Comparison of ENCODE assay signal across 19 cellular contexts in genomic region chrX:72030431-72030830, GRCh38.
A peak's percentile ranks its signal among the peaks of the same experiment; 100 is the strongest.
DNase-seq lines count a peak whose midpoint lies in the region; ATAC-seq and TF ChIP-seq lines count a peak whose summit lies in the region.
"Had no signal": no experiment of that assay in that cellular context is flagged by ENCODE, and none has a peak within 500 bp of the region (broad histone marks: within the 10 kb centered on the region; RNA-seq: fewer than 3 reads in every experiment).

No MANE protein-coding gene starts in this region.

- H3K9ac ChIP-seq in parathyroid adenoma, result no peak overlapping the region
- H3K9ac ChIP-seq in MM.1S (ENCODE audit: low read length), result no peak overlapping the region
- H3K9ac ChIP-seq: BLaER1 had no signal

- H3K79me2 ChIP-seq in parathyroid adenoma (no peaks in the 10 kb centered on the region), MM.1S (ENCODE audit: low read length) (no peaks in the 10 kb centered on the region)

- no peak for TF ChIP-seq CTCF in cardiac muscle cell (IDR thresholded peaks at IDR 0.05; ENCODE audit: low read depth, low read length)
- no peak for TF ChIP-seq CTCF in left lung (IDR thresholded peaks at IDR 0.05)
- TF ChIP-seq CTCF in parathyroid adenoma (IDR thresholded peaks at IDR 0.05), result no peak
- no peak for TF ChIP-seq CTCF in esophagus squamous epithelium (IDR thresholded peaks at IDR 0.05)
- TF ChIP-seq CTCF in MM.1S (IDR thresholded peaks at IDR 0.05; ENCODE audit: low read length), result no peak

- ATAC-seq in Right ventricle myocardium inferior (no peak), left lung (peak; percentile 18)
- ATAC-seq: activated T-helper 17 cell treated with anti-CD3 and anti-CD28 coated beads, Interleukin-2, amount 50 U/mL, for 72 hours; naive thymus-derived CD4-positive, alpha-beta T cell; stimulated activated naive CD8-positive, alpha-beta T cell treated with anti-CD3 and anti-CD28 coated beads, Interleukin-15, amount 100 ng/mL, for 72 hours had no signal

- H3K27ac ChIP-seq in cardiac muscle cell (peak overlapping the region; percentile 92), left lung (no peak overlapping the region), parathyroid adenoma (peak overlapping the region; percentile 86), esophagus squamous epithelium (peak overlapping the region in 2 of 4 donors; percentile 7 to 36), MM.1S (ENCODE audit: low read length) (no peak overlapping the region)
- H3K27ac ChIP-seq: BLaER1 had no signal

- H3K4me3 ChIP-seq in cardiac muscle cell (no peak overlapping the region), left lung (no peak overlapping the region), parathyroid adenoma (ENCODE audit: low read depth, low read length) (no peak overlapping the region), esophagus squamous epithelium (no peak overlapping the region), MM.1S (ENCODE audit: low read length) (no peak overlapping the region)
- H3K4me3 ChIP-seq: BLaER1, lung, skin epidermis had no signal

- peaks cover 18% of the 10 kb centered on the region for H3K4me1 ChIP-seq in cardiac muscle cell (ENCODE audit: low read depth)
- peaks cover 0 to 9% of the 10 kb centered on the region in 2 donors for H3K4me1 ChIP-seq in left lung
- peaks cover 24% of the 10 kb centered on the region for H3K4me1 ChIP-seq in parathyroid adenoma
- H3K4me1 ChIP-seq in esophagus squamous epithelium, result peaks cover 0 to 7% (median 0%) of the 10 kb centered on the region in 3 donors
- H3K4me1 ChIP-seq in MM.1S (ENCODE audit: low read length), result no peaks in the 10 kb centered on the region
- H3K4me1 ChIP-seq: BLaER1 had no signal

- intact Hi-C loops in Right ventricle myocardium inferior (cut with DNase I), result no loop called here
- intact Hi-C loops in left lung (cut with DNase I), result no loop called here
- intact Hi-C loops in esophagus squamous epithelium (cut with DNase I), result no loop called here

- DNase-seq in cardiac muscle cell (ENCODE audit: low read depth in 1 of 2, low spot score in 1 of 2) (no peak), Right ventricle myocardium inferior (ENCODE audit: missing footprints) (no peak), left lung (no peak), amygdala (lab: John Stamatoyannopoulos, UW) (no peak), dermis blood vessel endothelial cell (no peak), esophagus squamous epithelium (lab: John Stamatoyannopoulos, UW) (no peak), MM.1S (no peak)
- DNase-seq: activated naive CD8-positive, alpha-beta T cell treated with anti-CD3 and anti-CD28 coated beads for 36 hours; naive thymus-derived CD4-positive, alpha-beta T cell; NCI-H1417 treated with DMSO at 0.1 percent for 48 hours; NCI-H526; posterior cingulate gyrus; stimulated activated CD4-positive, alpha-beta T cell treated with anti-CD3 and anti-CD28 coated beads, Interleukin-2, amount 100 ng/mL, for 48 hours; stimulated activated naive CD8-positive, alpha-beta T cell treated with anti-CD3 and anti-CD28 coated beads, Interleukin-15, amount 100 ng/mL, for 72 hours had no signal

- TF ChIP-seq POLR2A in esophagus squamous epithelium (IDR thresholded peaks at IDR 0.05), result no peak

- no peaks in the 10 kb centered on the region for H3F3A ChIP-seq in MM.1S (ENCODE audit: insufficient read depth, low read length)

- no peak overlapping the region for H2AFZ ChIP-seq in parathyroid adenoma
- H2AFZ ChIP-seq in MM.1S (ENCODE audit: low read length), result no peak overlapping the region

- no peaks in the 10 kb centered on the region for H3K9me3 ChIP-seq in cardiac muscle cell (ENCODE audit: low read depth)
- H3K9me3 ChIP-seq in left lung, result no peaks in the 10 kb centered on the region
- H3K9me3 ChIP-seq in parathyroid adenoma (ENCODE audit: control insufficient read depth, low read length), result no peaks in the 10 kb centered on the region
- no peaks in the 10 kb centered on the region for H3K9me3 ChIP-seq in esophagus squamous epithelium
- H3K9me3 ChIP-seq in MM.1S (replicated peaks; ENCODE audit: insufficient read depth, low read length), result no peaks in the 10 kb centered on the region
- H3K9me3 ChIP-seq: BLaER1 had no signal

- H3K36me3 ChIP-seq in cardiac muscle cell (no peaks in the 10 kb centered on the region), left lung (no peaks in the 10 kb centered on the region), parathyroid adenoma (ENCODE audit: control insufficient read depth, insufficient read depth, low read length) (no peaks in the 10 kb centered on the region), esophagus squamous epithelium (no peaks in the 10 kb centered on the region), MM.1S (replicated peaks; ENCODE audit: insufficient read depth, low read length) (no peaks in the 10 kb centered on the region)
- H3K36me3 ChIP-seq: BLaER1 had no signal

- 55% methylated on average over 3 of the region's 3 CpGs; no CpG with 5 or more reads in 1 of the 2 donors for WGBS in esophagus squamous epithelium, 2 donors

- no peaks in the 10 kb centered on the region for H3K9me2 ChIP-seq in MM.1S (replicated peaks; ENCODE audit: insufficient read depth, low read length)

- no peaks in the 10 kb centered on the region for H3K27me3 ChIP-seq in cardiac muscle cell
- H3K27me3 ChIP-seq in left lung, result no peaks in the 10 kb centered on the region
- no peaks in the 10 kb centered on the region for H3K27me3 ChIP-seq in parathyroid adenoma (ENCODE audit: control insufficient read depth, insufficient read depth, low read length)
- no peaks in the 10 kb centered on the region for H3K27me3 ChIP-seq in esophagus squamous epithelium
- H3K27me3 ChIP-seq in MM.1S (replicated peaks; ENCODE audit: insufficient read depth, low read length), result no peaks in the 10 kb centered on the region

- no peak overlapping the region for H3K4me2 ChIP-seq in parathyroid adenoma (ENCODE audit: low read length)
- H3K4me2 ChIP-seq in MM.1S (ENCODE audit: low read depth, low read length), result no peak overlapping the region
- H3K4me2 ChIP-seq: BLaER1 had no signal

- H4K20me1 ChIP-seq in MM.1S (ENCODE audit: insufficient read depth, low read length), result no peaks in the 10 kb centered on the region
- H4K20me1 ChIP-seq: BLaER1 had no signal

Comparison
In these comparisons a context has a peak if more than half of its experiments do, and no peak if none do; other contexts are left out.
1. H3K27ac ChIP-seq: peak in cardiac muscle cell (single experiment) and parathyroid adenoma (single experiment); none in left lung (0 of 2) and MM.1S (single experiment).